ENCODE assay signal across 2 cellular contexts in genomic region chr1:33119532-33120217, GRCh38.
TF ChIP-seq lines count a peak whose summit lies in the region.

No MANE protein-coding gene starts in this region.

TF ChIP-seq in HEK293, 187 proteins besides CTCF, POLR2A, EP300 and RAD21 (continued from another document):
- TF ChIP-seq ATF2 (tag by site-specific recombination; IDR thresholded peaks at IDR 0.05; ENCODE audit: low read depth) = 0 out of 2 replicates have a peak, but pooled peaks have one; percentile 25

TF ChIP-seq in GM12878, 131 proteins besides CTCF, POLR2A, EP300 and RAD21 (continued from another document):
- TF ChIP-seq SKIL (IDR thresholded peaks at IDR 0.05; ENCODE audit: low read depth, poor library complexity, severe bottlenecking) (no peak), BHLHE40 (IDR thresholded peaks at IDR 0.05; ENCODE audit: borderline replicate concordance in 1 of 2, low read depth in 2 of 2, low read length in 1 of 2) (peak; percentile 54 to 64; a peak in 2 of 4 replicates), HDAC2 (IDR thresholded peaks at IDR 0.05) (no peak), PAX5 (IDR thresholded peaks at IDR 0.05; ENCODE audit: borderline replicate concordance, low read depth, low read length) (peak; percentile 27; the same call in 1 of the 2 replicates), ATF3 (IDR thresholded peaks at IDR 0.05; ENCODE audit: borderline replicate concordance, extremely low read depth, low read depth, low read length) (0 out of 2 replicates have a peak, but pooled peaks have one; percentile 17), RAD51 (IDR thresholded peaks at IDR 0.05) (peak; percentile 33; the same call in 1 of the 2 replicates), NR2F1 (conservative IDR thresholded peaks at IDR 0.05) (no peak), FOXK2 (IDR thresholded peaks at IDR 0.05) (0 out of 2 replicates have a peak, but pooled peaks have one; percentile 28), YY1 (IDR thresholded peaks at IDR 0.05; ENCODE audit: low read depth, low read length) (0 out of 2 replicates have a peak, but pooled peaks have one; percentile 17), TCF12 (IDR thresholded peaks at IDR 0.05; ENCODE audit: low read depth, low read length) (0 out of 2 replicates have a peak, but pooled peaks have one; percentile 22), NFIC (IDR thresholded peaks at IDR 0.05; ENCODE audit: low read depth, low read length) (no peak), EGR1 (IDR thresholded peaks at IDR 0.05; ENCODE audit: borderline replicate concordance in 1 of 2, low read depth in 2 of 2, low read length in 2 of 2) (no peak), CREM (IDR thresholded peaks at IDR 0.05; ENCODE audit: low read depth) (peak; percentile 76; the same call in 1 of the 2 replicates), USF2 (IDR thresholded peaks at IDR 0.05; ENCODE audit: borderline replicate concordance, low read depth, low read length) (peak; percentile 2; the same call in 1 of the 2 replicates), USF1 (IDR thresholded peaks at IDR 0.05; ENCODE audit: borderline replicate concordance, extremely low read length, insufficient read depth, low read depth, low read length) (peak; percentile 84), ATF7 (IDR thresholded peaks at IDR 0.05; ENCODE audit: low read depth) (peak; percentile 46; the same call in 1 of the 2 replicates), PRDM15 (CRISPR knock-in tag; IDR thresholded peaks at IDR 0.05) (no peak), SMC3 (IDR thresholded peaks at IDR 0.05; ENCODE audit: borderline replicate concordance, low read length) (0 out of 2 replicates have a peak, but pooled peaks have one; percentile 2), ZBTB11 (CRISPR knock-in tag; IDR thresholded peaks at IDR 0.05) (no peak), NR2C2 (IDR thresholded peaks at IDR 0.05; ENCODE audit: borderline replicate concordance, control insufficient read depth, insufficient read length, low read depth) (no peak), CREB1 (IDR thresholded peaks at IDR 0.05; ENCODE audit: low read depth) (peak; percentile 61; the same call in 1 of the 2 replicates), SIN3A (IDR thresholded peaks at IDR 0.05; ENCODE audit: low read depth, low read length) (no peak)
